Comparison of ENCODE assay signal across 1 cellular context in genomic region chr5:141636106-141636412, GRCh38.
TF ChIP-seq lines count a peak whose summit lies in the region.

No MANE protein-coding gene starts in this region.

TF ChIP-seq in HepG2, 621 proteins besides CTCF, POLR2A, EP300 and RAD21:
- TF ChIP-seq MEF2D (CRISPR knock-in tag; IDR thresholded peaks at IDR 0.05) (no peak), ZBTB39 (CRISPR knock-in tag; IDR thresholded peaks at IDR 0.05) (no peak), SOX6 (IDR thresholded peaks at IDR 0.05) (no peak), SOX6 (CRISPR knock-in tag; IDR thresholded peaks at IDR 0.05) (no peak), NR2F6 (IDR thresholded peaks at IDR 0.05) (no peak), NR2F6 (CRISPR knock-in tag; IDR thresholded peaks at IDR 0.05) (no peak), THAP8 (CRISPR knock-in tag; IDR thresholded peaks at IDR 0.05; ENCODE audit: borderline replicate concordance) (no peak), ZBTB20 (CRISPR knock-in tag; IDR thresholded peaks at IDR 0.05; ENCODE audit: borderline replicate concordance, low read depth) (peak; percentile 29; the same call in 1 of the 2 replicates), KDM5B (CRISPR knock-in tag; IDR thresholded peaks at IDR 0.05; ENCODE audit: borderline replicate concordance) (0 out of 2 replicates have a peak, but pooled peaks have one; percentile 6), ZNF230 (CRISPR knock-in tag; IDR thresholded peaks at IDR 0.05) (0 out of 2 replicates have a peak, but pooled peaks have one; percentile 15), MYPOP (CRISPR knock-in tag; IDR thresholded peaks at IDR 0.05) (no peak), FOXC1 (CRISPR knock-in tag; IDR thresholded peaks at IDR 0.05; ENCODE audit: borderline replicate concordance) (0 out of 2 replicates have a peak, but pooled peaks have one; percentile 5), ZBTB10 (CRISPR knock-in tag; IDR thresholded peaks at IDR 0.05; ENCODE audit: borderline replicate concordance) (no peak), ZNF800 (CRISPR knock-in tag; IDR thresholded peaks at IDR 0.05) (no peak), ZNF710 (CRISPR knock-in tag; IDR thresholded peaks at IDR 0.05; ENCODE audit: borderline replicate concordance) (no peak), MIER3 (CRISPR knock-in tag; IDR thresholded peaks at IDR 0.05; ENCODE audit: borderline replicate concordance) (no peak), MED8 (CRISPR knock-in tag; IDR thresholded peaks at IDR 0.05; ENCODE audit: insufficient replicate concordance) (no peak), ZNF644 (CRISPR knock-in tag; IDR thresholded peaks at IDR 0.05; ENCODE audit: low read depth) (no peak)
TF ChIP-seq in HepG2: peak in this region for 4.
